In the genomic region with DNA sequence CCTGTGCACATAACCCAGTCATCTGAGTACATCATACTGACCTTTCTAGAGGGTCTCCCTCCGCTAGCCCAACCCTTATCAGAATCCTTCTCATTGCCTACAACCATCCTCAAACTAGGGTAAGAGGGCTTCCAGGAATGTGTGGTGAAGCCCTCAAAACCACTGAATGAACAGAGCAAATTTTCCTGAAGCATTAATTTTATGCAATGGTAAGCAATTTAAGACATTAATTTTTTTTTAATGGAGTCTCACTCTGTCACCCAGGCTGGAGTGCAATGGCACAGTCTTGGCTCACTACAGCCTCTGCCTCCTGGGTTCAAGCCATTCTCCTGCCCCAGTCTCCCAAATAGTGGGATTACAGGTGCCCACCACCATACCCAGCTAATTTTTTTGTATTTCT, we compare ENCODE assay signal across 21 cellular contexts.
DNase-seq lines count a peak whose midpoint lies in the region; ATAC-seq, FAIRE-seq and TF ChIP-seq lines count a peak whose summit lies in the region.
"Had no signal": no experiment of that assay in that cellular context is flagged by ENCODE, and none has a peak within 500 bp of the region (broad histone marks: within the 10 kb centered on the region; RNA-seq: fewer than 3 reads in every experiment).

No MANE protein-coding gene starts in this region.

- in situ Hi-C loops in IMR-90 (cut with MboI; ENCODE audit: low sequenced_read_pairs) = no loop called here

- H3K18ac ChIP-seq in IMR-90 (ENCODE audit: low read depth, low read length) (no peak overlapping the region), mesenchymal stem cell (ENCODE audit: low read depth in 1 of 2, low read length in 2 of 2) (no peak overlapping the region)

- no peaks in the 10 kb centered on the region for H3K36me3 ChIP-seq in IMR-90 (ENCODE audit: control insufficient read depth, insufficient read depth, low read length)
- no peaks in the 10 kb centered on the region for H3K36me3 ChIP-seq in mesenchymal stem cell (ENCODE audit: control insufficient read depth in 1 of 2, insufficient read depth in 2 of 2, low read depth in 1 of 2, low read length in 2 of 2)
- H3K36me3 ChIP-seq: BLaER1 treated with 17β-estradiol and CSF1 and Interleukin-3, amounts not matched to agents 10 nM and 100 nM had no signal

- H3K4me3 ChIP-seq in A549 (no peak overlapping the region), IMR-90 (ENCODE audit: insufficient read depth, low read depth, low read length) (no peak overlapping the region), mesenchymal stem cell (ENCODE audit: insufficient read depth in 1 of 2, low read depth in 1 of 2, low read length in 2 of 2) (no peak overlapping the region)
- H3K4me3 ChIP-seq: BLaER1 treated with 17β-estradiol and CSF1 and Interleukin-3, amounts not matched to agents 10 nM and 100 nM had no signal

- H2BK5ac ChIP-seq in IMR-90 (ENCODE audit: low read depth, low read length, poor library complexity, severe bottlenecking) (no peak overlapping the region), mesenchymal stem cell (ENCODE audit: low read depth, low read length, poor library complexity, severe bottlenecking) (no peak overlapping the region)

- H3K56ac ChIP-seq in IMR-90 (ENCODE audit: extremely low read depth, insufficient read depth, low read length) = no peak overlapping the region

- peaks cover 17% of the 10 kb centered on the region for H3K4me1 ChIP-seq in A549
- H3K4me1 ChIP-seq in IMR-90 (ENCODE audit: control insufficient read depth, insufficient read depth, low read length) = no peaks in the 10 kb centered on the region; the same call in 1 of the 2 replicates
- peaks cover 10% of the 10 kb centered on the region for H3K4me1 ChIP-seq in mesenchymal stem cell (ENCODE audit: control insufficient read depth, insufficient read depth, low read depth, low read length)
- H3K4me1 ChIP-seq: BLaER1 treated with 17β-estradiol and CSF1 and Interleukin-3, amounts not matched to agents 10 nM and 100 nM; Caco-2 had no signal

- no peak overlapping the region for H2BK120ac ChIP-seq in IMR-90 (ENCODE audit: low read depth, low read length)
- no peak overlapping the region for H2BK120ac ChIP-seq in mesenchymal stem cell (ENCODE audit: low read depth, low read length)

- no peak overlapping the region for H2BK12ac ChIP-seq in mesenchymal stem cell (ENCODE audit: low read length in 2 of 2)

- H3K27me3 ChIP-seq in IMR-90 (ENCODE audit: control insufficient read depth, insufficient read depth, low read length) (no peaks in the 10 kb centered on the region; the same call in 1 of the 2 replicates), mesenchymal stem cell (ENCODE audit: control insufficient read depth in 1 of 2, insufficient read depth in 1 of 2, low read length in 2 of 2) (no peaks in the 10 kb centered on the region)
- H3K27me3 ChIP-seq: BLaER1 treated with 17β-estradiol and CSF1 and Interleukin-3, amounts not matched to agents 10 nM and 100 nM had no signal

- H4K20me1 ChIP-seq in IMR-90 (ENCODE audit: insufficient read depth, low read length) = no peaks in the 10 kb centered on the region
- H4K20me1 ChIP-seq: BLaER1 treated with 17β-estradiol and CSF1 and Interleukin-3, amounts not matched to agents 10 nM and 100 nM had no signal

- H4K91ac ChIP-seq in IMR-90 (ENCODE audit: insufficient read depth, low read depth, low read length) (no peak overlapping the region), mesenchymal stem cell (ENCODE audit: low read length) (no peak overlapping the region)

- H3K9ac ChIP-seq in IMR-90 (ENCODE audit: low read depth, low read length) (no peak overlapping the region), mesenchymal stem cell (ENCODE audit: low read length) (no peak overlapping the region)
- H3K9ac ChIP-seq: BLaER1 treated with 17β-estradiol and CSF1 and Interleukin-3, amounts not matched to agents 10 nM and 100 nM had no signal

- H3K4me2 ChIP-seq in A549 (no peak overlapping the region), IMR-90 (ENCODE audit: low read depth, low read length) (no peak overlapping the region), mesenchymal stem cell (ENCODE audit: low read length, poor library complexity, severe bottlenecking) (no peak overlapping the region)
- H3K4me2 ChIP-seq: BLaER1 treated with 17β-estradiol and CSF1 and Interleukin-3, amounts not matched to agents 10 nM and 100 nM had no signal

- FAIRE-seq in A549 (lab: Jason Lieb, UNC) = no peak
- FAIRE-seq: A204.1, D721Med, G401.6, GM12891, GM19239 had no signal

- CTCF ChIA-PET in A549 (lab: Yijun Ruan, JAX) = interaction anchor here (1.2 to 1.4 kb wide), 3 partner anchors 11 to 15 kb away, joined by 3 to 4 read pairs (median 3); no protein-coding TSS in a partner anchor
- CTCF ChIA-PET in IMR-90 (lab: Yijun Ruan, JAX) = no interaction called here

- no peak overlapping the region for H2BK20ac ChIP-seq in IMR-90 (ENCODE audit: low read depth, low read length)

- no peak overlapping the region for H3K27ac Mint-ChIP-seq in nephron progenitor cell
- H3K27ac Mint-ChIP-seq: B cell; CD4-positive, alpha-beta T cell; CD8-positive, alpha-beta T cell had no signal

- H3K79me1 ChIP-seq in IMR-90 (ENCODE audit: low read depth in 1 of 2, low read length in 2 of 2) (no peaks in the 10 kb centered on the region), mesenchymal stem cell (replicated peaks; ENCODE audit: low read length, poor library complexity, severe bottlenecking) (no peaks in the 10 kb centered on the region)

- H2AK5ac ChIP-seq in IMR-90 (ENCODE audit: low read depth, low read length) (no peak overlapping the region), mesenchymal stem cell (ENCODE audit: low read length, severe bottlenecking) (peak overlapping the region; percentile 17)

- DNase-seq in A549 (ENCODE audit: low read depth in 1 of 2, low spot score in 1 of 2) = no peak
- no peak for DNase-seq in IMR-90
- DNase-seq in mesenchymal stem cell = no peak
- no peak for DNase-seq in nephron progenitor cell
- DNase-seq in germinal center (ENCODE audit: low spot score) = no peak
- DNase-seq: 8988T; AML-193; Caco-2; Calu3; CD4-positive, alpha-beta T cell; CD8-positive, alpha-beta T cell; DMS79 treated with DMSO at 0.1 percent for 48 hours; GF-D8 had no signal

- H3K4ac ChIP-seq in IMR-90 (ENCODE audit: low read depth, low read length) = no peak overlapping the region
- H3K4ac ChIP-seq in mesenchymal stem cell (ENCODE audit: low read depth in 1 of 2, low read length in 2 of 2) = no peak overlapping the region

- no peak for TF ChIP-seq CTCF in A549 (IDR thresholded peaks at IDR 0.05)
- TF ChIP-seq CTCF in IMR-90 (conservative IDR thresholded peaks at IDR 0.05; ENCODE audit: low read depth, low read length) = no peak
- TF ChIP-seq CTCF in nephron progenitor cell (IDR thresholded peaks at IDR 0.05) = no peak

- H4K8ac ChIP-seq in IMR-90 (ENCODE audit: low read depth in 2 of 2, low read length in 2 of 2) = no peak overlapping the region
- H4K8ac ChIP-seq in mesenchymal stem cell (ENCODE audit: low read length) = no peak overlapping the region

- no peak overlapping the region for H2BK15ac ChIP-seq in IMR-90 (ENCODE audit: low read depth, low read length)
- no peak overlapping the region for H2BK15ac ChIP-seq in mesenchymal stem cell (ENCODE audit: low read depth, poor library complexity, severe bottlenecking)

- no peak overlapping the region for H3K27ac ChIP-seq in A549
- no peak overlapping the region for H3K27ac ChIP-seq in IMR-90 (ENCODE audit: insufficient read depth, low read length)
- no peak overlapping the region for H3K27ac ChIP-seq in mesenchymal stem cell (ENCODE audit: low read length, poor library complexity, severe bottlenecking)
- H3K27ac ChIP-seq: BLaER1 treated with 17β-estradiol and CSF1 and Interleukin-3, amounts not matched to agents 10 nM and 100 nM; C4-2B had no signal

- no peak overlapping the region for H3K4me3 Mint-ChIP-seq in nephron progenitor cell
- H3K4me3 Mint-ChIP-seq: B cell; CD4-positive, alpha-beta T cell; CD8-positive, alpha-beta T cell had no signal

- H3K14ac ChIP-seq in IMR-90 (replicated peaks; ENCODE audit: low read depth, low read length) = no peak overlapping the region
- no peak overlapping the region for H3K14ac ChIP-seq in mesenchymal stem cell (ENCODE audit: low read length in 2 of 2)

- BruUV-seq in IMR-90 (replicated peaks; lab: Mats Ljungman, UMichigan) = no TSS peak

- TF ChIP-seq POLR2A in A549 (IDR thresholded peaks at IDR 0.05; ENCODE audit: low read length) (no peak), IMR-90 (IDR thresholded peaks at IDR 0.05; ENCODE audit: low read depth, low read length) (no peak)

- peaks cover 14% of the 10 kb centered on the region for H3K9me3 Mint-ChIP-seq in nephron progenitor cell
- H3K9me3 Mint-ChIP-seq: CD4-positive, alpha-beta T cell; CD8-positive, alpha-beta T cell had no signal

- no peak overlapping the region for H3K23ac ChIP-seq in IMR-90 (ENCODE audit: low read depth, low read length)
- H3K23ac ChIP-seq in mesenchymal stem cell (ENCODE audit: low read length in 2 of 2) = no peak overlapping the region

- intact Hi-C loops in IMR-90 (cut with micrococcal nuclease) = no loop called here

- POLR2A ChIA-PET in A549 (lab: Yijun Ruan, JAX) = no interaction called here
- POLR2A ChIA-PET in IMR-90 (lab: Charles Lee; ENCODE audit: unreplicated experiment) = no interaction called here

- no peaks in the 10 kb centered on the region; the same call in 1 of the 2 replicates for H3K9me1 ChIP-seq in IMR-90 (ENCODE audit: insufficient read depth, low read length)

- TF ChIP-seq EP300 in A549 (IDR thresholded peaks at IDR 0.05) = no peak

- no peaks in the 10 kb centered on the region for H3K36me3 Mint-ChIP-seq in nephron progenitor cell (ENCODE audit: low read depth)
- H3K36me3 Mint-ChIP-seq: CD8-positive, alpha-beta T cell had no signal

- H4K5ac ChIP-seq in IMR-90 (ENCODE audit: low read depth, low read length) = no peak overlapping the region

- ATAC-seq in A549 (no peak), IMR-90 (ENCODE audit: low read depth) (no peak)
- ATAC-seq: CD8-positive, alpha-beta T cell had no signal

- 91% methylated on average over 1 of the region's 1 CpG for WGBS in A549 (ENCODE audit: missing lambda C conversion rate)
- WGBS in IMR-90 (ENCODE audit: extremely low coverage in 2 of 2, insufficient read length in 1 of 2), 2 experiments = no CpG with 5 or more reads among the region's 1 CpG
- 83% methylated on average over 1 of the region's 1 CpG for WGBS in mesenchymal stem cell

- H3K27me3 Mint-ChIP-seq in nephron progenitor cell (ENCODE audit: low read depth, poor library complexity) = peaks cover 12% of the 10 kb centered on the region

- no peak overlapping the region for H2AFZ ChIP-seq in IMR-90 (replicated peaks; ENCODE audit: low read length, poor library complexity)
- H2AFZ ChIP-seq in mesenchymal stem cell (ENCODE audit: low read depth, low read length) = no peak overlapping the region

- dilution Hi-C loops in IMR-90 (cut with HindIII; ENCODE audit: low sequenced_read_pairs, unreplicated experiment) = no loop called here

- H3K9me3 ChIP-seq in A549 (no peaks in the 10 kb centered on the region), IMR-90 (ENCODE audit: control insufficient read depth, insufficient read depth, low read length) (peaks cover 3% of the 10 kb centered on the region; the same call in 1 of the 2 replicates), mesenchymal stem cell (ENCODE audit: control insufficient read depth, low read length) (peaks cover 4% of the 10 kb centered on the region)
- H3K9me3 ChIP-seq: Caco-2 had no signal

- no peak overlapping the region for H2AK9ac ChIP-seq in IMR-90 (replicated peaks; ENCODE audit: low read depth, low read length, poor library complexity)

- TF ChIP-seq RAD21 in A549 (conservative IDR thresholded peaks at IDR 0.05 in 1 of 2, IDR thresholded peaks at IDR 0.05 in 1 of 2) (no peak), IMR-90 (IDR thresholded peaks at IDR 0.05; ENCODE audit: low read length) (no peak)

- peaks cover 42% of the 10 kb centered on the region for H3K4me1 Mint-ChIP-seq in nephron progenitor cell
- H3K4me1 Mint-ChIP-seq: B cell had no signal
